In the genomic region with DNA sequence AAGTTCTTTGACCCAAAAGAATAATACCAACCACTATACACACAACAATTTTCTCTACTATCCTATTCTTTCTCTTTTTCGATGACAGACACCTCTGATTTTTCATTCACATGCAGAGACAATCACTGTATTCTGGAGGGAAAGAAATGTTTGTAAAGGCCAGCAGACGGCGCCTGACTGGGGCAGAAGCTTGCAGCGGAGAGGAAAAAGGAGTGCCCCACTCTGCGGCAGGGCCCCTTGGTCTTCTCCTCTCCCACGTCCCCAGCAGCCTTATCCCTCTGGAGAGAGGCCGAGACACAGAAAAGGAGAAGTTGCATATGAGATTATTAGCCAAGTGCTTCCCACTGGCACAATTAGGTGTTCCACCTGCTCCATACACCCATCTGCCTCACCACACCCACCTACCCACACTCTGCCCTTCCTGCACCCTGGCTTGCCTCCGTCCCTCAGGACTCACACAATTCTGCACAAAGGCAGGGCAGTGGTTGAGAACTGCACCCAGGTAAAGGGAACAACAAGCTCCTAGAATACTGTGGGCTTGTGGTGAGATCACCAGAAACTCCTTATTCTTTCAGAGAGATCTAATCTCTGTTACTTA, we compare ENCODE assay signal across 2 cellular contexts.
TF ChIP-seq lines count a peak whose summit lies in the region.

No MANE protein-coding gene starts in this region.

TF ChIP-seq in A549, 52 proteins besides CTCF, POLR2A, EP300 and RAD21 (continued from another document):
- TF ChIP-seq, protein P1, sequence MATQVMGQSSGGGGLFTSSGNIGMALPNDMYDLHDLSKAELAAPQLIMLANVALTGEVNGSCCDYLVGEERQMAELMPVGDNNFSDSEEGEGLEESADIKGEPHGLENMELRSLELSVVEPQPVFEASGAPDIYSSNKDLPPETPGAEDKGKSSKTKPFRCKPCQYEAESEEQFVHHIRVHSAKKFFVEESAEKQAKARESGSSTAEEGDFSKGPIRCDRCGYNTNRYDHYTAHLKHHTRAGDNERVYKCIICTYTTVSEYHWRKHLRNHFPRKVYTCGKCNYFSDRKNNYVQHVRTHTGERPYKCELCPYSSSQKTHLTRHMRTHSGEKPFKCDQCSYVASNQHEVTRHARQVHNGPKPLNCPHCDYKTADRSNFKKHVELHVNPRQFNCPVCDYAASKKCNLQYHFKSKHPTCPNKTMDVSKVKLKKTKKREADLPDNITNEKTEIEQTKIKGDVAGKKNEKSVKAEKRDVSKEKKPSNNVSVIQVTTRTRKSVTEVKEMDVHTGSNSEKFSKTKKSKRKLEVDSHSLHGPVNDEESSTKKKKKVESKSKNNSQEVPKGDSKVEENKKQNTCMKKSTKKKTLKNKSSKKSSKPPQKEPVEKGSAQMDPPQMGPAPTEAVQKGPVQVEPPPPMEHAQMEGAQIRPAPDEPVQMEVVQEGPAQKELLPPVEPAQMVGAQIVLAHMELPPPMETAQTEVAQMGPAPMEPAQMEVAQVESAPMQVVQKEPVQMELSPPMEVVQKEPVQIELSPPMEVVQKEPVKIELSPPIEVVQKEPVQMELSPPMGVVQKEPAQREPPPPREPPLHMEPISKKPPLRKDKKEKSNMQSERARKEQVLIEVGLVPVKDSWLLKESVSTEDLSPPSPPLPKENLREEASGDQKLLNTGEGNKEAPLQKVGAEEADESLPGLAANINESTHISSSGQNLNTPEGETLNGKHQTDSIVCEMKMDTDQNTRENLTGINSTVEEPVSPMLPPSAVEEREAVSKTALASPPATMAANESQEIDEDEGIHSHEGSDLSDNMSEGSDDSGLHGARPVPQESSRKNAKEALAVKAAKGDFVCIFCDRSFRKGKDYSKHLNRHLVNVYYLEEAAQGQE (IDR thresholded peaks at IDR 0.05), result no peak
- TF ChIP-seq MAZ (IDR thresholded peaks at IDR 0.05; ENCODE audit: borderline replicate concordance, low read depth, low read length) (no peak), HOXB13 (CRISPR knock-in tag; IDR thresholded peaks at IDR 0.05; ENCODE audit: low read depth) (no peak), BHLHE40 (IDR thresholded peaks at IDR 0.05; ENCODE audit: low read depth, low read length) (no peak), ZFP36 (IDR thresholded peaks at IDR 0.05; ENCODE audit: borderline replicate concordance, partially characterized antibody) (no peak), CEBPB (IDR thresholded peaks at IDR 0.05) (no peak), FOSL2 (IDR thresholded peaks at IDR 0.05) (no peak), FOSL2 (CRISPR knock-in tag; IDR thresholded peaks at IDR 0.05) (no peak), RARB (CRISPR knock-in tag; IDR thresholded peaks at IDR 0.05) (no peak)
- TF ChIP-seq, protein P2, sequence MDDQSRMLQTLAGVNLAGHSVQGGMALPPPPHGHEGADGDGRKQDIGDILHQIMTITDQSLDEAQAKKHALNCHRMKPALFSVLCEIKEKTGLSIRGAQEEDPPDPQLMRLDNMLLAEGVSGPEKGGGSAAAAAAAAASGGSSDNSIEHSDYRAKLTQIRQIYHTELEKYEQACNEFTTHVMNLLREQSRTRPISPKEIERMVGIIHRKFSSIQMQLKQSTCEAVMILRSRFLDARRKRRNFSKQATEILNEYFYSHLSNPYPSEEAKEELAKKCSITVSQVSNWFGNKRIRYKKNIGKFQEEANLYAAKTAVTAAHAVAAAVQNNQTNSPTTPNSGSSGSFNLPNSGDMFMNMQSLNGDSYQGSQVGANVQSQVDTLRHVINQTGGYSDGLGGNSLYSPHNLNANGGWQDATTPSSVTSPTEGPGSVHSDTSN (IDR thresholded peaks at IDR 0.05), result no peak
- TF ChIP-seq, protein P3, sequence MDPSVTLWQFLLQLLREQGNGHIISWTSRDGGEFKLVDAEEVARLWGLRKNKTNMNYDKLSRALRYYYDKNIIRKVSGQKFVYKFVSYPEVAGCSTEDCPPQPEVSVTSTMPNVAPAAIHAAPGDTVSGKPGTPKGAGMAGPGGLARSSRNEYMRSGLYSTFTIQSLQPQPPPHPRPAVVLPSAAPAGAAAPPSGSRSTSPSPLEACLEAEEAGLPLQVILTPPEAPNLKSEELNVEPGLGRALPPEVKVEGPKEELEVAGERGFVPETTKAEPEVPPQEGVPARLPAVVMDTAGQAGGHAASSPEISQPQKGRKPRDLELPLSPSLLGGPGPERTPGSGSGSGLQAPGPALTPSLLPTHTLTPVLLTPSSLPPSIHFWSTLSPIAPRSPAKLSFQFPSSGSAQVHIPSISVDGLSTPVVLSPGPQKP (IDR thresholded peaks at IDR 0.05; ENCODE audit: low read depth, low read length), result no peak

TF ChIP-seq in GM23338, 12 proteins besides CTCF, POLR2A, EP300 and RAD21 (continued from another document):
- TF ChIP-seq, protein P4, sequence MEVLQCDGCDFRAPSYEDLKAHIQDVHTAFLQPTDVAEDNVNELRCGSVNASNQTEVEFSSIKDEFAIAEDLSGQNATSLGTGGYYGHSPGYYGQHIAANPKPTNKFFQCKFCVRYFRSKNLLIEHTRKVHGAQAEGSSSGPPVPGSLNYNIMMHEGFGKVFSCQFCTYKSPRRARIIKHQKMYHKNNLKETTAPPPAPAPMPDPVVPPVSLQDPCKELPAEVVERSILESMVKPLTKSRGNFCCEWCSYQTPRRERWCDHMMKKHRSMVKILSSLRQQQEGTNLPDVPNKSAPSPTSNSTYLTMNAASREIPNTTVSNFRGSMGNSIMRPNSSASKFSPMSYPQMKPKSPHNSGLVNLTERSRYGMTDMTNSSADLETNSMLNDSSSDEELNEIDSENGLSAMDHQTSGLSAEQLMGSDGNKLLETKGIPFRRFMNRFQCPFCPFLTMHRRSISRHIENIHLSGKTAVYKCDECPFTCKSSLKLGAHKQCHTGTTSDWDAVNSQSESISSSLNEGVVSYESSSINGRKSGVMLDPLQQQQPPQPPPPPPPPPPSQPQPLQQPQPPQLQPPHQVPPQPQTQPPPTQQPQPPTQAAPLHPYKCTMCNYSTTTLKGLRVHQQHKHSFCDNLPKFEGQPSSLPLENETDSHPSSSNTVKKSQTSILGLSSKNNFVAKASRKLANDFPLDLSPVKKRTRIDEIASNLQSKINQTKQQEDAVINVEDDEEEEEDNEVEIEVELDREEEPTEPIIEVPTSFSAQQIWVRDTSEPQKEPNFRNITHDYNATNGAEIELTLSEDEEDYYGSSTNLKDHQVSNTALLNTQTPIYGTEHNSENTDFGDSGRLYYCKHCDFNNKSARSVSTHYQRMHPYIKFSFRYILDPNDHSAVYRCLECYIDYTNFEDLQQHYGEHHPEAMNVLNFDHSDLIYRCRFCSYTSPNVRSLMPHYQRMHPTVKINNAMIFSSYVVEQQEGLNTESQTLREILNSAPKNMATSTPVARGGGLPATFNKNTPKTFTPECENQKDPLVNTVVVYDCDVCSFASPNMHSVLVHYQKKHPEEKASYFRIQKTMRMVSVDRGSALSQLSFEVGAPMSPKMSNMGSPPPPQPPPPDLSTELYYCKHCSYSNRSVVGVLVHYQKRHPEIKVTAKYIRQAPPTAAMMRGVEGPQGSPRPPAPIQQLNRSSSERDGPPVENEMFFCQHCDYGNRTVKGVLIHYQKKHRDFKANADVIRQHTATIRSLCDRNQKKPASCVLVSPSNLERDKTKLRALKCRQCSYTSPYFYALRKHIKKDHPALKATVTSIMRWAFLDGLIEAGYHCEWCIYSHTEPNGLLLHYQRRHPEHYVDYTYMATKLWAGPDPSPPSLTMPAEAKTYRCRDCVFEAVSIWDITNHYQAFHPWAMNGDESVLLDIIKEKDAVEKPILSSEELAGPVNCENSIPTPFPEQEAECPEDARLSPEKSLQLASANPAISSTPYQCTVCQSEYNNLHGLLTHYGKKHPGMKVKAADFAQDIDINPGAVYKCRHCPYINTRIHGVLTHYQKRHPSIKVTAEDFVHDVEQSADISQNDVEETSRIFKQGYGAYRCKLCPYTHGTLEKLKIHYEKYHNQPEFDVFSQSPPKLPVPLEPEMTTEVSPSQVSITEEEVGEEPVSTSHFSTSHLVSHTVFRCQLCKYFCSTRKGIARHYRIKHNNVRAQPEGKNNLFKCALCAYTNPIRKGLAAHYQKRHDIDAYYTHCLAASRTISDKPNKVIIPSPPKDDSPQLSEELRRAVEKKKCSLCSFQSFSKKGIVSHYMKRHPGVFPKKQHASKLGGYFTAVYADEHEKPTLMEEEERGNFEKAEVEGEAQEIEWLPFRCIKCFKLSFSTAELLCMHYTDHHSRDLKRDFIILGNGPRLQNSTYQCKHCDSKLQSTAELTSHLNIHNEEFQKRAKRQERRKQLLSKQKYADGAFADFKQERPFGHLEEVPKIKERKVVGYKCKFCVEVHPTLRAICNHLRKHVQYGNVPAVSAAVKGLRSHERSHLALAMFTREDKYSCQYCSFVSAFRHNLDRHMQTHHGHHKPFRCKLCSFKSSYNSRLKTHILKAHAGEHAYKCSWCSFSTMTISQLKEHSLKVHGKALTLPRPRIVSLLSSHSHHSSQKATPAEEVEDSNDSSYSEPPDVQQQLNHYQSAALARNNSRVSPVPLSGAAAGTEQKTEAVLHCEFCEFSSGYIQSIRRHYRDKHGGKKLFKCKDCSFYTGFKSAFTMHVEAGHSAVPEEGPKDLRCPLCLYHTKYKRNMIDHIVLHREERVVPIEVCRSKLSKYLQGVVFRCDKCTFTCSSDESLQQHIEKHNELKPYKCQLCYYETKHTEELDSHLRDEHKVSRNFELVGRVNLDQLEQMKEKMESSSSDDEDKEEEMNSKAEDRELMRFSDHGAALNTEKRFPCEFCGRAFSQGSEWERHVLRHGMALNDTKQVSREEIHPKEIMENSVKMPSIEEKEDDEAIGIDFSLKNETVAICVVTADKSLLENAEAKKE (CRISPR knock-in tag; IDR thresholded peaks at IDR 0.05), result no peak; the same call in 1 of the 2 replicates
- TF ChIP-seq, protein P1 (IDR thresholded peaks at IDR 0.05; ENCODE audit: unreplicated experiment), result no peak
- TF ChIP-seq STAT1 (IDR thresholded peaks at IDR 0.05; ENCODE audit: unreplicated experiment), result no peak
- TF ChIP-seq, protein P5, sequence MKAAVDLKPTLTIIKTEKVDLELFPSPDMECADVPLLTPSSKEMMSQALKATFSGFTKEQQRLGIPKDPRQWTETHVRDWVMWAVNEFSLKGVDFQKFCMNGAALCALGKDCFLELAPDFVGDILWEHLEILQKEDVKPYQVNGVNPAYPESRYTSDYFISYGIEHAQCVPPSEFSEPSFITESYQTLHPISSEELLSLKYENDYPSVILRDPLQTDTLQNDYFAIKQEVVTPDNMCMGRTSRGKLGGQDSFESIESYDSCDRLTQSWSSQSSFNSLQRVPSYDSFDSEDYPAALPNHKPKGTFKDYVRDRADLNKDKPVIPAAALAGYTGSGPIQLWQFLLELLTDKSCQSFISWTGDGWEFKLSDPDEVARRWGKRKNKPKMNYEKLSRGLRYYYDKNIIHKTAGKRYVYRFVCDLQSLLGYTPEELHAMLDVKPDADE (IDR thresholded peaks at IDR 0.05), result no peak
- TF ChIP-seq JUNB (IDR thresholded peaks at IDR 0.05; ENCODE audit: unreplicated experiment), result no peak
- no peak for TF ChIP-seq EZH2phosphoT487 (IDR thresholded peaks at IDR 0.05; ENCODE audit: unreplicated experiment)
- TF ChIP-seq EZH2 (IDR thresholded peaks at IDR 0.05; ENCODE audit: low read depth, unreplicated experiment), result no peak
